ENCODE assay signal across 8 cellular contexts in the genomic region with DNA sequence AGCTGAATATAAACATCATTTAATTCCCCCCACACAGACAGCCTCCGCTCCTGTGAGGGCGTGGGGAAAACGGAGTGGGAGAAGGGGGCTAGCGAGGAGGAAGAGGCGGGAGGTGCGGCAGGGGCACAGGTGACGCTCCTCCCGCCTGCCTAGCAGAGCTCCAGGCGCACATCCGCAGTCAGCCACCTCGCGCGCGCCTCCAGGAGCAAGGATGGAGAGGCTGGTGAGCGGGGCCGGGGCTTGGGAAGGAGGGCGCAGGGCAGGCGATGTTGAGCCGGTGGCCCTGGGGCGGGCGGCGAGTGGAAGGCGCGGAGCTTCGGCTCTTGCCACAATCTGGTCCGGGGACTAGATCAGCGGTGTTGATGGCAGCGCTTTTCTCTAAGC. TPM values are rescaled to one million over a fixed set of nuclear protein-coding genes. Genes with fewer than 3 reads are reported as not detected.
DNase-seq lines count a peak whose midpoint lies in the region; ATAC-seq and TF ChIP-seq lines count a peak whose summit lies in the region.

A gene with protein sequence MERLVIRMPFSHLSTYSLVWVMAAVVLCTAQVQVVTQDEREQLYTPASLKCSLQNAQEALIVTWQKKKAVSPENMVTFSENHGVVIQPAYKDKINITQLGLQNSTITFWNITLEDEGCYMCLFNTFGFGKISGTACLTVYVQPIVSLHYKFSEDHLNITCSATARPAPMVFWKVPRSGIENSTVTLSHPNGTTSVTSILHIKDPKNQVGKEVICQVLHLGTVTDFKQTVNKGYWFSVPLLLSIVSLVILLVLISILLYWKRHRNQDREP (plus strand): TSS at position 155 of the 384 bp plus-strand sequence. CDS start 57 bp downstream, at position 212.

- H3K27ac ChIP-seq in OCI-LY7 (ENCODE audit: low read depth, low read length, poor library complexity, severe bottlenecking) (no peak within 1 kb of the TSS), cardiac muscle cell (no peak within 1 kb of the TSS), trophoblast cell (ENCODE audit: low read depth, low read length) (no peak within 1 kb of the TSS), upper lobe of right lung (peak within 1 kb of the TSS; percentile 32)

- no peak within 1 kb of the TSS for H3K14ac ChIP-seq in trophoblast cell (ENCODE audit: low read length)

- H3K23ac ChIP-seq in trophoblast cell (ENCODE audit: low read length), result no peak within 1 kb of the TSS

- no peak within 1 kb of the TSS for H3K9ac ChIP-seq in trophoblast cell (ENCODE audit: low read length)

- H3K4me1 ChIP-seq in OCI-LY7 (ENCODE audit: insufficient read depth, low read length, poor library complexity, severe bottlenecking) (no peaks in the 10 kb centered on the region), cardiac muscle cell (ENCODE audit: low read depth) (peaks cover 3% of the 10 kb centered on the region), trophoblast cell (ENCODE audit: control insufficient read depth in 1 of 2, insufficient read depth in 2 of 2, low read length in 2 of 2) (peaks cover 0 to 2% of the 10 kb centered on the region in 2 experiments), upper lobe of right lung (peaks cover 6% of the 10 kb centered on the region)

- H3K9me3 Mint-ChIP-seq in activated naive CD4-positive, alpha-beta T cell treated with anti-CD3 and anti-CD28 coated beads, Interleukin-2, amount 50 U/mL, for 72 hours, result no peaks in the 10 kb centered on the region

- no peaks in the 10 kb centered on the region for H3K27me3 ChIP-seq in cardiac muscle cell
- H3K27me3 ChIP-seq in trophoblast cell (ENCODE audit: insufficient read depth, low read length), result no peaks in the 10 kb centered on the region
- H3K27me3 ChIP-seq in upper lobe of right lung, result no peaks in the 10 kb centered on the region

- H2BK120ac ChIP-seq in trophoblast cell (ENCODE audit: insufficient read depth, low read length, poor library complexity), result no peak within 1 kb of the TSS

- WGBS in trophoblast cell (ENCODE audit: extremely low coverage, insufficient coverage, insufficient read length), result no CpG with 5 or more reads among the region's 28 CpGs

- H2BK12ac ChIP-seq in trophoblast cell (ENCODE audit: low read length), result no peak within 1 kb of the TSS

- H3K4ac ChIP-seq in trophoblast cell (ENCODE audit: low read depth, low read length), result no peak within 1 kb of the TSS

- no peak within 1 kb of the TSS for H2BK5ac ChIP-seq in trophoblast cell (ENCODE audit: low read depth, low read length, poor library complexity)

- H3K4me2 ChIP-seq in OCI-LY7 (ENCODE audit: low read length), result peak within 1 kb of the TSS; percentile 65
- peak within 1 kb of the TSS; percentile 86 for H3K4me2 ChIP-seq in trophoblast cell (ENCODE audit: low read length)

- H4K12ac ChIP-seq in trophoblast cell (ENCODE audit: low read depth, low read length), result no peak within 1 kb of the TSS

- TF ChIP-seq CTCF in GM12864 (IDR thresholded peaks at IDR 0.05; ENCODE audit: low read depth, low read length, missing control alignments) (no peak), OCI-LY7 (conservative IDR thresholded peaks at IDR 0.05; ENCODE audit: low read length) (no peak), cardiac muscle cell (IDR thresholded peaks at IDR 0.05; ENCODE audit: low read depth, low read length) (no peak), upper lobe of right lung (IDR thresholded peaks at IDR 0.05) (no peak)

- H2AFZ ChIP-seq in OCI-LY7 (ENCODE audit: low read length), result peak within 1 kb of the TSS; percentile 52; the same call in 1 of the 2 replicates
- peak within 1 kb of the TSS; percentile 71 for H2AFZ ChIP-seq in trophoblast cell (ENCODE audit: insufficient read depth, low read length, poor library complexity)

- ATAC-seq in HG02981 (IDR thresholded peaks at IDR 0.05; ENCODE audit: unreplicated experiment) (peak; percentile 44), upper lobe of right lung (peak; percentile 89)
- peak; percentile 69 to 80 for ATAC-seq in activated naive CD4-positive, alpha-beta T cell treated with anti-CD3 and anti-CD28 coated beads, Interleukin-2, amount 50 U/mL, for 72 hours

- no peak within 1 kb of the TSS for H3K18ac ChIP-seq in trophoblast cell (ENCODE audit: low read length)

- H3K27ac Mint-ChIP-seq in activated naive CD4-positive, alpha-beta T cell treated with anti-CD3 and anti-CD28 coated beads, Interleukin-2, amount 50 U/mL, for 72 hours, result peak within 1 kb of the TSS; percentile 96 to 97

- peak within 1 kb of the TSS; percentile 35 for H4K8ac ChIP-seq in trophoblast cell (ENCODE audit: low read depth, low read length)

- H3K9me3 ChIP-seq in OCI-LY7 (ENCODE audit: low read length) (no peaks in the 10 kb centered on the region), cardiac muscle cell (ENCODE audit: low read depth) (no peaks in the 10 kb centered on the region), trophoblast cell (ENCODE audit: insufficient read depth, low read depth, low read length) (no peaks in the 10 kb centered on the region), upper lobe of right lung (no peaks in the 10 kb centered on the region)

- H3K36me3 ChIP-seq in OCI-LY7 (ENCODE audit: insufficient read depth, low read length) (no peaks in the 10 kb centered on the region), cardiac muscle cell (no peaks in the 10 kb centered on the region), trophoblast cell (ENCODE audit: control insufficient read depth in 1 of 2, insufficient read depth in 2 of 2, low read length in 2 of 2) (no peaks in the 10 kb centered on the region), upper lobe of right lung (no peaks in the 10 kb centered on the region)

- POLR2A ChIA-PET in OCI-LY7 (lab: Charles Lee), result interaction anchor here (0.7 to 1.2 kb wide), 6 partner anchors 14 to 64 kb away, joined by 3 to 5 read pairs (median 4); a partner anchor contains a TSS

- H3K9me2 ChIP-seq in OCI-LY7 (ENCODE audit: insufficient read depth, low read length), result no peaks in the 10 kb centered on the region

- DNase-seq in GM12864 (ENCODE audit: low read depth) (no peak), OCI-LY7 (ENCODE audit: low spot score) (peak; percentile 12), cardiac muscle cell (ENCODE audit: low read depth in 1 of 2, low spot score in 1 of 2) (peak; percentile 73 to 75), trophoblast cell (peak; percentile 42), upper lobe of right lung (peak; percentile 72), DMS114 treated with DMSO at 0.1 percent for 48 hours (lab: John Stamatoyannopoulos, UW; ENCODE audit: unreplicated experiment) (no peak)
- DNase-seq in activated naive CD4-positive, alpha-beta T cell treated with anti-CD3 and anti-CD28 coated beads, Interleukin-2, amount 50 U/mL, for 72 hours (ENCODE audit: low spot score in 2 of 2), result peak; percentile 62 to 79

- CTCF ChIA-PET in OCI-LY7 (lab: Charles Lee; ENCODE audit: unreplicated experiment), result no interaction called here

- no peaks in the 10 kb centered on the region for H3K79me1 ChIP-seq in trophoblast cell (ENCODE audit: low read length)

- intact Hi-C loops in OCI-LY7 (cut with micrococcal nuclease; ENCODE audit: unreplicated experiment), result no loop called here
- intact Hi-C loops in upper lobe of right lung (cut with DNase I), result no loop called here

- H4K91ac ChIP-seq in trophoblast cell (ENCODE audit: low read depth, low read length), result no peak within 1 kb of the TSS

- H3K36me3 Mint-ChIP-seq in activated naive CD4-positive, alpha-beta T cell treated with anti-CD3 and anti-CD28 coated beads, Interleukin-2, amount 50 U/mL, for 72 hours, result peaks cover 22 to 34% of the 10 kb centered on the region in 2 donors

- H2AK5ac ChIP-seq in trophoblast cell (ENCODE audit: low read length), result no peak within 1 kb of the TSS

- H3K79me2 ChIP-seq in OCI-LY7 (ENCODE audit: insufficient read depth, low read depth, low read length) (no peaks in the 10 kb centered on the region), trophoblast cell (ENCODE audit: control insufficient read depth, insufficient read depth, low read length, poor library complexity) (no peaks in the 10 kb centered on the region)

- BruUV-seq in OCI-LY7 (replicated peaks; lab: Mats Ljungman, UMichigan), result no TSS peak

- H4K20me1 ChIP-seq in OCI-LY7 (ENCODE audit: insufficient read depth, low read length), result no peaks in the 10 kb centered on the region

- peak within 1 kb of the TSS; percentile 71 for H3K4me3 ChIP-seq in GM12864 (ENCODE audit: low read depth, low read length)
- peak within 1 kb of the TSS; percentile 57 for H3K4me3 ChIP-seq in OCI-LY7 (ENCODE audit: low read depth, low read length, poor library complexity, severe bottlenecking)
- peak within 1 kb of the TSS; percentile 66 for H3K4me3 ChIP-seq in cardiac muscle cell
- H3K4me3 ChIP-seq in trophoblast cell (ENCODE audit: low read depth, low read length), result peak within 1 kb of the TSS; percentile 64
- peak within 1 kb of the TSS; percentile 54 for H3K4me3 ChIP-seq in upper lobe of right lung

RNA-seq across cellular contexts. Expression of the gene that starts here (rescaled TPM):
- not detected in 2 replicates for total RNA-seq in OCI-LY7 (2014; rRNA removed; shearing (Covaris generic))
- 0.18 TPM in 1 of 2 replicates, not detected in the other for total RNA-seq in OCI-LY7 (2022)
- total RNA-seq in activated naive CD4-positive, alpha-beta T cell treated with anti-CD3 and anti-CD28 coated beads, Interleukin-2, amount 50 U/mL, for 72 hours, result 10 to 100 TPM; 34.5 to 63.3 TPM
- total RNA-seq in cardiac muscle cell, result 5.4 and 6.9 TPM in 2 replicates
- polyA plus RNA-seq in cardiac muscle cell, result 6.3 and 11.6 TPM in 2 replicates
- polyA plus RNA-seq in trophoblast cell (2013), result 7.8 TPM in 2 replicates
- 6.5 TPM for total RNA-seq in upper lobe of right lung

Comparison
In these comparisons a context has a peak if more than half of its experiments do, and no peak if none do; other contexts are left out.
1. Peak in DNase-seq, H3K4me3 ChIP-seq and H3K4me2 ChIP-seq in OCI-LY7; RNA of the gene not detected or under 1 TPM.
2. DNase-seq: peak in activated naive CD4-positive, alpha-beta T cell treated with anti-CD3 and anti-CD28 coated beads, Interleukin-2, amount 50 U/mL, for 72 hours (2 of 2), cardiac muscle cell (2 of 2), trophoblast cell (2 of 2) and upper lobe of right lung (single experiment); none in GM12864 (single experiment) and DMS114 treated with DMSO at 0.1 percent for 48 hours (single experiment).
3. Peak in every context shown above with its lines, with median percentiles within 50 percentile points of each other: H3K4me3 ChIP-seq and ATAC-seq.